Comparison of ENCODE assay signal across 8 cellular contexts in the genomic region with DNA sequence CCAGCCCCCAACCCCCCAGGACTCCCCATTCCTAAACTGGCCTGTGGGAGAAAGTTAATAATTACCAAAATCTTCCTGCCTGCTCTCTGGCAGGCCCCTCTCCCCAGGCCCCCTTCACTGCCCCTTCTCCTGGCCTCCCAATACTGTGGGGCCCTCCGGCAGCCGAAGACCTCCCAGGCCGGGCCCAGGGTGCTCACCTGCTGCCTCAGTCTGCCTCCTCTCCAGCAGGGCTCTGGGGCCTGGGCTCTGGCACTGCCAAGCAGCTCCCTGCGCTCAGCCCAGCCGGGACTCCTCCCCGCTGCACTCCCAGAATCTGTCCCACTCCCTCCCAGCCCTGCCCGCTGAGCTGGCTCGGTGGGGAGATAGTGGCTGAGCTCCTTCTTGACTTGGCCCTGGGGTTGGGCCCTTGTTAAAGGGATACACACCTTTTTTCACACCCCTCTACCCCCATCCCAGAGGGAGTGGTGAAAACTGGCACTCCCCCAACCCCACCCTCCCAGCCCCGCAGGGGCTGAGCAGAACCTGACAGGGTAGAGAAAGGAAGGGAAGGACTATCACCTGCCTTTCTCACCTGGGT. TPM values are rescaled to one million over a fixed set of nuclear protein-coding genes. Genes with fewer than 3 reads are reported as not detected.
DNase-seq lines count a peak whose midpoint lies in the region; ATAC-seq and TF ChIP-seq lines count a peak whose summit lies in the region.

A gene with protein sequence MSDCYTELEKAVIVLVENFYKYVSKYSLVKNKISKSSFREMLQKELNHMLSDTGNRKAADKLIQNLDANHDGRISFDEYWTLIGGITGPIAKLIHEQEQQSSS (minus strand): TSS at position 383 of the 577 bp plus-strand sequence. CDS start 4,986 bp downstream, outside the sequence.

- no peaks in the 10 kb centered on the region for H3K79me1 ChIP-seq in mesenchymal stem cell (replicated peaks; ENCODE audit: low read length, poor library complexity, severe bottlenecking)

- no peak for ATAC-seq in GM19328 (IDR thresholded peaks at IDR 0.05; ENCODE audit: unreplicated experiment)

- peak within 1 kb of the TSS; percentile 65 for H4K8ac ChIP-seq in mesenchymal stem cell (ENCODE audit: low read length)

- H3K4me1 Mint-ChIP-seq in endodermal cell = peaks cover 65% of the 10 kb centered on the region
- peaks cover 4% of the 10 kb centered on the region for H3K4me1 Mint-ChIP-seq in T-helper 2 cell treated with Interferon-gamma antibody and Interleukin-4, amounts not matched to agents 5 μg/mL and 100 μg/mL, for 36 hours (ENCODE audit: low read depth)

- H3K36me3 ChIP-seq in endodermal cell (ENCODE audit: control insufficient read depth, insufficient read depth, low read length) = peaks cover 11% of the 10 kb centered on the region
- peaks cover 7 to 12% of the 10 kb centered on the region in 2 experiments for H3K36me3 ChIP-seq in mesenchymal stem cell (ENCODE audit: control insufficient read depth in 1 of 2, insufficient read depth in 2 of 2, low read depth in 1 of 2, low read length in 2 of 2)

- peak within 1 kb of the TSS; percentile 93 for H2BK5ac ChIP-seq in mesenchymal stem cell (ENCODE audit: low read depth, low read length, poor library complexity, severe bottlenecking)

- H2BK12ac ChIP-seq in mesenchymal stem cell (ENCODE audit: low read length in 2 of 2) = peak within 1 kb of the TSS; percentile 1 to 47

- H2AK5ac ChIP-seq in mesenchymal stem cell (ENCODE audit: low read length, severe bottlenecking) = peak within 1 kb of the TSS; percentile 98

- H3K4me1 ChIP-seq in endodermal cell (ENCODE audit: control insufficient read depth, insufficient read depth, low read length) (peaks cover 3% of the 10 kb centered on the region), mesenchymal stem cell (ENCODE audit: control insufficient read depth, insufficient read depth, low read depth, low read length) (peaks cover 51% of the 10 kb centered on the region)

- no peak within 1 kb of the TSS for H2AFZ ChIP-seq in mesenchymal stem cell (ENCODE audit: low read depth, low read length)

- no peak within 1 kb of the TSS for H3K27ac ChIP-seq in endodermal cell (ENCODE audit: low read depth, low read length)
- H3K27ac ChIP-seq in mesenchymal stem cell (ENCODE audit: low read length, poor library complexity, severe bottlenecking) = peak within 1 kb of the TSS; percentile 95

- H4K91ac ChIP-seq in mesenchymal stem cell (ENCODE audit: low read length) = peak within 1 kb of the TSS; percentile 66

- H3K27ac Mint-ChIP-seq in endodermal cell = peak within 1 kb of the TSS; percentile 84
- no peak within 1 kb of the TSS for H3K27ac Mint-ChIP-seq in T-helper 2 cell treated with Interferon-gamma antibody and Interleukin-4, amounts not matched to agents 5 μg/mL and 100 μg/mL, for 36 hours

- peak within 1 kb of the TSS; percentile 63 to 83 for H3K4ac ChIP-seq in mesenchymal stem cell (ENCODE audit: low read depth in 1 of 2, low read length in 2 of 2)

- 0 to 24% methylated on average over 2 to 9 of the region's 9 CpGs for WGBS in endodermal cell (ENCODE audit: insufficient coverage in 1 of 2, insufficient read length in 1 of 2), 2 experiments
- WGBS in mesenchymal stem cell = 33% methylated on average over 5 of the region's 9 CpGs

- peak within 1 kb of the TSS; percentile 42 to 80 for H3K18ac ChIP-seq in mesenchymal stem cell (ENCODE audit: low read depth in 1 of 2, low read length in 2 of 2)

- H3K36me3 Mint-ChIP-seq in endodermal cell (ENCODE audit: low read depth) = peaks cover 8% of the 10 kb centered on the region
- no peaks in the 10 kb centered on the region for H3K36me3 Mint-ChIP-seq in T-helper 2 cell treated with Interferon-gamma antibody and Interleukin-4, amounts not matched to agents 5 μg/mL and 100 μg/mL, for 36 hours (ENCODE audit: low read depth)

- H3K4me3 ChIP-seq in endodermal cell (ENCODE audit: low read length) = peak within 1 kb of the TSS; percentile 97
- peak within 1 kb of the TSS; percentile 67 to 98 for H3K4me3 ChIP-seq in mesenchymal stem cell (ENCODE audit: insufficient read depth in 1 of 2, low read depth in 1 of 2, low read length in 2 of 2)

- peak within 1 kb of the TSS; percentile 73 for H2BK15ac ChIP-seq in mesenchymal stem cell (ENCODE audit: low read depth, poor library complexity, severe bottlenecking)

- peaks cover 2% of the 10 kb centered on the region for H3K27me3 Mint-ChIP-seq in endodermal cell (ENCODE audit: insufficient read depth)
- no peaks in the 10 kb centered on the region for H3K27me3 Mint-ChIP-seq in T-helper 2 cell treated with Interferon-gamma antibody and Interleukin-4, amounts not matched to agents 5 μg/mL and 100 μg/mL, for 36 hours (ENCODE audit: low read depth)

- TF ChIP-seq CTCF in endodermal cell (conservative IDR thresholded peaks at IDR 0.05) (no peak), GM10266 (IDR thresholded peaks at IDR 0.05; ENCODE audit: control insufficient read depth, insufficient read depth, low read depth, missing control alignments) (no peak)

- DNase-seq in NCI-H446 (lab: John Stamatoyannopoulos, UW) (peak; percentile 18 to 75), endodermal cell (peak; percentile 92), mesenchymal stem cell (peak; percentile 44), ureter (ENCODE audit: low spot score) (peak; percentile 89), DMS53 (lab: John Stamatoyannopoulos, UW) (no peak), GM10266 (ENCODE audit: extremely low spot score) (no peak)
- DNase-seq in T-helper 2 cell treated with Interferon-gamma antibody and Interleukin-4, amounts not matched to agents 5 μg/mL and 100 μg/mL, for 36 hours (ENCODE audit: low spot score) = no peak

- H3K9ac ChIP-seq in endodermal cell (ENCODE audit: extremely low read depth, low read length, poor library complexity, severe bottlenecking) (peak within 1 kb of the TSS; percentile 70), mesenchymal stem cell (ENCODE audit: low read length) (peak within 1 kb of the TSS; percentile 98)

- no peak within 1 kb of the TSS for H3K23ac ChIP-seq in mesenchymal stem cell (ENCODE audit: low read length in 2 of 2)

- peak within 1 kb of the TSS; percentile 79 for H3K4me3 Mint-ChIP-seq in endodermal cell
- H3K4me3 Mint-ChIP-seq in T-helper 2 cell treated with Interferon-gamma antibody and Interleukin-4, amounts not matched to agents 5 μg/mL and 100 μg/mL, for 36 hours = no peak within 1 kb of the TSS

- H3K27me3 ChIP-seq in endodermal cell (ENCODE audit: control insufficient read depth, insufficient read depth, low read length, poor library complexity, severe bottlenecking) (no peaks in the 10 kb centered on the region), mesenchymal stem cell (ENCODE audit: control insufficient read depth in 1 of 2, insufficient read depth in 1 of 2, low read length in 2 of 2) (no peaks in the 10 kb centered on the region)

- no peaks in the 10 kb centered on the region for H3K9me3 Mint-ChIP-seq in endodermal cell
- no peaks in the 10 kb centered on the region for H3K9me3 Mint-ChIP-seq in T-helper 2 cell treated with Interferon-gamma antibody and Interleukin-4, amounts not matched to agents 5 μg/mL and 100 μg/mL, for 36 hours

- H3K4me2 ChIP-seq in mesenchymal stem cell (ENCODE audit: low read length, poor library complexity, severe bottlenecking) = peak within 1 kb of the TSS; percentile 76

- H2BK120ac ChIP-seq in mesenchymal stem cell (ENCODE audit: low read depth, low read length) = peak within 1 kb of the TSS; percentile 81

- H3K14ac ChIP-seq in mesenchymal stem cell (ENCODE audit: low read length in 2 of 2) = no peak within 1 kb of the TSS

- H3K9me3 ChIP-seq in endodermal cell (ENCODE audit: control insufficient read depth, low read length) (no peaks in the 10 kb centered on the region), mesenchymal stem cell (ENCODE audit: control insufficient read depth, low read length) (no peaks in the 10 kb centered on the region)

RNA-seq across cellular contexts. Expression of the gene that starts here (rescaled TPM):
- total RNA-seq in endodermal cell = 100 to 1,000 TPM; 149 to 152 TPM
- polyA plus RNA-seq in endodermal cell (2013, experiment 1 of 2) = 79.3 TPM
- 84.9 TPM for polyA plus RNA-seq in endodermal cell (2013, experiment 2 of 2)
- 123 TPM for polyA plus RNA-seq in mesenchymal stem cell (2013, experiment 1 of 2)
- polyA plus RNA-seq in mesenchymal stem cell (2013, experiment 2 of 2) = 128 TPM
- total RNA-seq in ureter = 81.8 TPM

Comparison
In these comparisons a context has a peak if more than half of its experiments do, and no peak if none do; other contexts are left out.
1. DNase-seq: peak in NCI-H446 (2 of 2), endodermal cell (single experiment), mesenchymal stem cell (single experiment) and ureter (single experiment); none in DMS53 (single experiment), GM10266 (single experiment) and T-helper 2 cell treated with Interferon-gamma antibody and Interleukin-4, amounts not matched to agents 5 μg/mL and 100 μg/mL, for 36 hours (single experiment).